Comparison of ENCODE assay signal across 8 cellular contexts in the genomic region with DNA sequence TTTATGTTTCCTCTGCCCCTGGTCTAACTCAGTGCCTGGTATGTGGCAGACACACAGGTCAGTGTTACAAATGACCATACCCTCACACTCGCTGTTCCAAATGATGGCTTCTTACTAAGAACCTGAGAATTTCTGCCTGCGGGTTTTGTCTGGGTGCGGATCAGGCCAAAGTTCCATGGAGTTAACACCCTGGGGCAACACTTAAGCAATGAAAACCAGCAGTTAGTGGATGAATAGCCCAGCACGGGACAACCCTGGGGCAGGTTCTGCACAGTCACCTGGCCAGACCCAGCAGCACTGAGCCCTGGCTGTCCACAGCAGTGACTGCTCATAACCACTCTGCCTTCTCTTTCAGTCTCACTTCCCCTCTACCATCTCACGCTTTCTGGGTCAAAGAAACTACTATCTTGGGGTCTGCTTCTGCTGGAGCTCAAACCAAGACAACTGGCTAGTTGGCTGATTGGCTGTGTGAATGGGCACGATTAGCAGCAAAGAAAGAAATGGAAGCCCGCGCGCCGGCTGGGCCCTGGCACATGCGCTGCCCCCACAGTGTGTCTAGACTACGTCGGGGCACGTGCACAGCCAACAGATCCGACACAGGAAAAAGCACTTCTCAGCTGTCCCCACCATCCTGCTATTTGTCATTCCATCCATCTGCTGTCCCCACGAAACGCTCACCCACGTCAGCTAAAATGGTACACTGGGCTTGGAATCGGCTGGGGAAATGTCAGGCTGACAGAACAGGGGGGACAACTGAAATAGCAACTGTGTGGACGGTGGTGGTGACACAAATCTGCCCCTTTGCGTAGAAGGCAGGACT. TPM values are rescaled to one million over a fixed set of nuclear protein-coding genes. Genes with fewer than 3 reads are reported as not detected.
DNase-seq lines count a peak whose midpoint lies in the region; ATAC-seq and TF ChIP-seq lines count a peak whose summit lies in the region.

No MANE protein-coding gene starts in this region.

- no peak overlapping the region for H3K27ac Mint-ChIP-seq in stimulated activated effector memory CD8-positive, alpha-beta T cell treated with anti-CD3 and anti-CD28 coated beads, Interleukin-12 subunit alpha, Interleukin-12 subunit beta, amount 100 ng/mL, for 72 hours

- H3K9me3 ChIP-seq in upper lobe of right lung: no peaks in the 10 kb centered on the region

- H3K4me1 ChIP-seq in upper lobe of right lung: peaks cover 13% of the 10 kb centered on the region

- no peaks in the 10 kb centered on the region for H3K4me1 Mint-ChIP-seq in stimulated activated effector memory CD8-positive, alpha-beta T cell treated with anti-CD3 and anti-CD28 coated beads, Interleukin-12 subunit alpha, Interleukin-12 subunit beta, amount 100 ng/mL, for 72 hours

- H3K36me3 ChIP-seq in H7 (replicated peaks; ENCODE audit: control insufficient read depth, insufficient read depth, low read length): no peaks in the 10 kb centered on the region
- no peaks in the 10 kb centered on the region for H3K36me3 ChIP-seq in upper lobe of right lung

- no peak overlapping the region for H3K27ac ChIP-seq in upper lobe of right lung

- DNase-seq in RPMI7951 (ENCODE audit: low read depth): peak; percentile 28
- no peak for DNase-seq in stimulated activated effector memory CD8-positive, alpha-beta T cell treated with anti-CD3 and anti-CD28 coated beads, Interleukin-12 subunit alpha, Interleukin-12 subunit beta, amount 100 ng/mL, for 72 hours (ENCODE audit: low spot score in 2 of 2)
- DNase-seq in putamen (ENCODE audit: low spot score): no peak
- no peak for DNase-seq in H7
- no peak for DNase-seq in upper lobe of right lung
- DNase-seq in NCI-H2029 treated with DMSO at 0.1 percent for 48 hours (lab: John Stamatoyannopoulos, UW): no peak

- TF ChIP-seq CTCF in upper lobe of right lung (IDR thresholded peaks at IDR 0.05): no peak

- H3K27me3 ChIP-seq in H7 (ENCODE audit: control insufficient read depth, insufficient read depth, low read length) (no peaks in the 10 kb centered on the region), upper lobe of right lung (no peaks in the 10 kb centered on the region)

- H3K4me3 ChIP-seq in H7 (ENCODE audit: insufficient read depth, low read depth, low read length): no peak overlapping the region
- no peak overlapping the region for H3K4me3 ChIP-seq in upper lobe of right lung

- intact Hi-C loops in upper lobe of right lung (cut with DNase I): no loop called here

- H3K9me3 Mint-ChIP-seq in stimulated activated effector memory CD8-positive, alpha-beta T cell treated with anti-CD3 and anti-CD28 coated beads, Interleukin-12 subunit alpha, Interleukin-12 subunit beta, amount 100 ng/mL, for 72 hours: no peaks in the 10 kb centered on the region

- H3K4me3 Mint-ChIP-seq in stimulated activated effector memory CD8-positive, alpha-beta T cell treated with anti-CD3 and anti-CD28 coated beads, Interleukin-12 subunit alpha, Interleukin-12 subunit beta, amount 100 ng/mL, for 72 hours: no peak overlapping the region

- peak; percentile 95 for ATAC-seq in GM19324 (IDR thresholded peaks at IDR 0.05; ENCODE audit: low FRiP score, unreplicated experiment)
- ATAC-seq in HG02938 (IDR thresholded peaks at IDR 0.05; ENCODE audit: unreplicated experiment): peak; percentile 98
- ATAC-seq in stimulated activated effector memory CD8-positive, alpha-beta T cell treated with anti-CD3 and anti-CD28 coated beads, Interleukin-12 subunit alpha, Interleukin-12 subunit beta, amount 100 ng/mL, for 72 hours: peak; percentile 40
- ATAC-seq in upper lobe of right lung: no peak

- no peaks in the 10 kb centered on the region for H3K36me3 Mint-ChIP-seq in stimulated activated effector memory CD8-positive, alpha-beta T cell treated with anti-CD3 and anti-CD28 coated beads, Interleukin-12 subunit alpha, Interleukin-12 subunit beta, amount 100 ng/mL, for 72 hours

RNA-seq across cellular contexts. Expression of gene MGME1, which starts 36.6 kb away (rescaled TPM):
- 25.6 and 26.0 TPM in 2 replicates for total RNA-seq in RPMI7951 (2014; rRNA removed; shearing (Covaris generic))
- 35.5 and 42.1 TPM in 2 replicates for total RNA-seq in H7 (2014; rRNA removed; shearing (Covaris generic))
- total RNA-seq in upper lobe of right lung: 10.2 TPM

RNA-seq across cellular contexts. Expression of gene SNX5, which starts 36.8 kb away (rescaled TPM):
- 187 and 228 TPM in 2 replicates for total RNA-seq in RPMI7951 (2014; rRNA removed; shearing (Covaris generic))
- 134 and 163 TPM in 2 replicates for total RNA-seq in H7 (2014; rRNA removed; shearing (Covaris generic))
- 86.6 TPM for total RNA-seq in upper lobe of right lung

RNA-seq across cellular contexts. Expression of gene OVOL2, which starts 52.3 kb away (rescaled TPM):
- total RNA-seq in RPMI7951 (2014; rRNA removed; shearing (Covaris generic)): not detected in 2 replicates
- 3.3 and 7.8 TPM in 2 replicates for total RNA-seq in H7 (2014; rRNA removed; shearing (Covaris generic))
- total RNA-seq in upper lobe of right lung: 6.7 TPM
